In genomic region chr10:30125484-30125883, GRCh38 we compare ENCODE assay signal across 24 cellular contexts.
"Had no signal": no experiment of that assay in that cellular context is flagged by ENCODE, and none has a peak within 500 bp of the region (broad histone marks: within the 10 kb centered on the region; RNA-seq: fewer than 3 reads in every experiment).

No MANE protein-coding gene starts in this region.

- H3K27ac ChIP-seq: coronary artery, esophagus squamous epithelium, gastrocnemius medialis, heart right ventricle, neural progenitor cell, parathyroid adenoma, right atrium auricular region, skin epidermis, spleen, testis, tibial artery had no signal

- DNase-seq: effector memory CD4-positive, alpha-beta T cell; erythroblast; esophagus squamous epithelium; foreskin fibroblast; gastrocnemius medialis; heart right ventricle; hippocampal formation; immature natural killer cell; left ventricle myocardium superior; naive thymus-derived CD4-positive, alpha-beta T cell; spleen; stimulated activated CD4-positive, alpha-beta T cell treated with anti-CD3 and anti-CD28 coated beads, Interleukin-4, amount 100 ng/mL, for 4 hours; stimulated activated naive CD8-positive, alpha-beta T cell treated with anti-CD3 and anti-CD28 coated beads, Interleukin-15, Interleukin-2, amounts not matched to agents 100 U/mL and 50 U/mL, for 24 hours; substantia nigra; testis; tibial artery had no signal

- H3K4me1 ChIP-seq: esophagus squamous epithelium, heart right ventricle, neural progenitor cell, parathyroid adenoma, right atrium auricular region, spleen, testis had no signal

- H3K4me3 ChIP-seq: coronary artery, esophagus squamous epithelium, gastrocnemius medialis, heart right ventricle, lung, neural progenitor cell, right atrium auricular region, skin epidermis, spleen, testis, tibial artery had no signal

- H3K9me3 ChIP-seq: esophagus squamous epithelium, gastrocnemius medialis, heart right ventricle, right atrium auricular region, spleen, testis, tibial artery had no signal

- H3K36me3 ChIP-seq: esophagus squamous epithelium, gastrocnemius medialis, heart right ventricle, neural progenitor cell, right atrium auricular region, spleen, tibial artery had no signal

- H3K27me3 ChIP-seq: esophagus squamous epithelium, gastrocnemius medialis, heart right ventricle, neural progenitor cell, right atrium auricular region, spleen, testis, tibial artery had no signal

- ATAC-seq: gastrocnemius medialis; heart right ventricle; left ventricle myocardium superior; naive thymus-derived CD4-positive, alpha-beta T cell; sciatic nerve; stimulated activated memory B cell treated with anti-CD40 and anti-IgM and Interleukin-4, amounts not matched to agents 10 μg/mL and 1 μg/mL and 100 μg/mL, for 72 hours; stimulated activated naive CD8-positive, alpha-beta T cell treated with anti-CD3 and anti-CD28 coated beads, Interleukin-15, Interleukin-2, amounts not matched to agents 100 U/mL and 50 U/mL, for 24 hours had no signal
